21 cellular contexts compared by ENCODE assay signal in genomic region chr13:73464758-73465628, GRCh38.
DNase-seq lines count a peak whose midpoint lies in the region; ATAC-seq, FAIRE-seq and TF ChIP-seq lines count a peak whose summit lies in the region.
"Had no signal": no experiment of that assay in that cellular context is flagged by ENCODE, and none has a peak within 500 bp of the region (broad histone marks: within the 10 kb centered on the region; RNA-seq: fewer than 3 reads in every experiment).

No MANE protein-coding gene starts in this region.

- in situ Hi-C loops in SK-MEL-5 (cut with HindIII; ENCODE audit: low pct_unique_long_range_greater_than_20kb, low sequenced_read_pairs), result no loop called here

- no peaks in the 10 kb centered on the region for H3K27me3 Mint-ChIP-seq in GM23338 (ENCODE audit: insufficient read depth, low read depth, poor library complexity)

- H3K9me2 ChIP-seq in GM23338 (ENCODE audit: insufficient read depth), result no peaks in the 10 kb centered on the region; the same call in 1 of the 2 replicates

- H3K4me3 ChIP-seq in GM23338, result no peak overlapping the region
- no peak overlapping the region for H3K4me3 ChIP-seq in epithelial cell of esophagus (ENCODE audit: low read length)
- H3K4me3 ChIP-seq in osteoblast (ENCODE audit: insufficient read depth, low read length), result no peak overlapping the region
- H3K4me3 ChIP-seq in coronary artery, result no peak overlapping the region
- H3K4me3 ChIP-seq: HAP-1 had no signal

- H2AFZ ChIP-seq in GM23338 (peak overlapping the region; percentile 15; the same call in 1 of the 2 replicates), osteoblast (ENCODE audit: low read length) (peak overlapping the region; percentile 68)

- no peaks in the 10 kb centered on the region for H3K4me1 Mint-ChIP-seq in GM23338
- H3K4me1 Mint-ChIP-seq: CD8-positive, alpha-beta memory T cell; immature natural killer cell had no signal

- no peak overlapping the region for H3K27ac Mint-ChIP-seq in GM23338
- H3K27ac Mint-ChIP-seq: activated T-helper 2 cell treated with anti-CD3 and anti-CD28 coated beads, Interferon-gamma antibody, Interleukin-2, Interleukin-4, amounts not matched to agents 10 μg/mL and 5 μg/mL and 100 μg/mL, durations not matched to agents 14 hours and 24 hours and 36 hours; CD8-positive, alpha-beta memory T cell; immature natural killer cell had no signal

- TF ChIP-seq CTCF in GM23338 (conservative IDR thresholded peaks at IDR 0.05; ENCODE audit: low read depth in 2 of 2), result no peak
- TF ChIP-seq CTCF in epithelial cell of esophagus (IDR thresholded peaks at IDR 0.05; ENCODE audit: insufficient read depth, low read depth, low read length, missing control alignments), result no peak
- TF ChIP-seq CTCF in osteoblast (IDR thresholded peaks at IDR 0.05; ENCODE audit: extremely low read depth, low read depth, low read length), result no peak
- TF ChIP-seq CTCF in coronary artery (IDR thresholded peaks at IDR 0.05), result no peak

- no peak for FAIRE-seq in urothelium cell line (lab: Jason Lieb, UNC)
- FAIRE-seq: GM19239 had no signal

- ATAC-seq in GM23338, result no peak
- ATAC-seq: right cardiac atrium had no signal

- H3K27me3 ChIP-seq in GM23338 (ENCODE audit: insufficient read depth) (no peaks in the 10 kb centered on the region), osteoblast (ENCODE audit: insufficient read depth, low read length) (no peaks in the 10 kb centered on the region)
- H3K27me3 ChIP-seq: neutrophil had no signal

- H3F3A ChIP-seq in GM23338 (replicated peaks; ENCODE audit: low read depth), result no peaks in the 10 kb centered on the region

- H3K36me3 ChIP-seq in GM23338 (ENCODE audit: insufficient read depth) (no peaks in the 10 kb centered on the region; the same call in 1 of the 2 replicates), osteoblast (ENCODE audit: insufficient read depth, low read length) (no peaks in the 10 kb centered on the region)
- H3K36me3 ChIP-seq: HAP-1, neutrophil had no signal

- DNase-seq in GM23338 (ENCODE audit: low spot score) (no peak), SK-MEL-5 (ENCODE audit: low read depth, low spot score) (peak; percentile 24), epithelial cell of esophagus (ENCODE audit: low read depth) (peak; percentile 17), osteoblast (ENCODE audit: insufficient read length, low spot score, missing footprints) (no peak), urothelium cell line (ENCODE audit: low spot score) (no peak), coronary artery (ENCODE audit: low spot score) (no peak), SW 1271 (lab: John Stamatoyannopoulos, UW) (no peak)
- no peak for DNase-seq in activated effector memory CD4-positive, alpha-beta T cell treated with Interleukin-2 at 50 U/mL for 16 hours
- DNase-seq: activated CD4-positive, alpha-beta T cell treated with anti-CD3 and anti-CD28 coated beads for 1 hour; CD8-positive, alpha-beta memory T cell; immature natural killer cell; NCI-H1694 treated with DMSO at 0.1 percent for 48 hours; NCI-H446; right cardiac atrium; SHP77; stimulated activated CD4-positive, alpha-beta T cell treated with anti-CD3 and anti-CD28 coated beads, Interleukin-2, amount 100 ng/mL, for 24 hours; T-helper 2 cell had no signal

- no peaks in the 10 kb centered on the region for H3K36me3 Mint-ChIP-seq in GM23338 (ENCODE audit: low read depth)
- H3K36me3 Mint-ChIP-seq: immature natural killer cell had no signal

- H3K9me3 ChIP-seq in osteoblast (ENCODE audit: low read depth, low read length), result no peaks in the 10 kb centered on the region
- H3K9me3 ChIP-seq: HAP-1, neutrophil had no signal

- no peak overlapping the region for H3K27ac ChIP-seq in GM23338 (ENCODE audit: low read depth)
- no peak overlapping the region for H3K27ac ChIP-seq in osteoblast (ENCODE audit: low read depth, low read length)
- no peak overlapping the region for H3K27ac ChIP-seq in coronary artery
- H3K27ac ChIP-seq: neutrophil had no signal

- no peaks in the 10 kb centered on the region for H3K4me1 ChIP-seq in GM23338 (ENCODE audit: insufficient read depth)
- peaks cover 5% of the 10 kb centered on the region for H3K4me1 ChIP-seq in osteoblast (ENCODE audit: insufficient read depth, low read length)
- H3K4me1 ChIP-seq: HAP-1 had no signal

- H3K79me2 ChIP-seq in GM23338 (replicated peaks; ENCODE audit: insufficient read depth) (no peaks in the 10 kb centered on the region), osteoblast (ENCODE audit: insufficient read depth, low read length) (no peaks in the 10 kb centered on the region)

- H4K20me1 ChIP-seq in GM23338 (replicated peaks; ENCODE audit: insufficient read depth) (no peaks in the 10 kb centered on the region), osteoblast (ENCODE audit: insufficient read depth, low read length) (no peaks in the 10 kb centered on the region)

- H3K4me3 Mint-ChIP-seq in GM23338, result no peak overlapping the region
- H3K4me3 Mint-ChIP-seq: CD8-positive, alpha-beta memory T cell; immature natural killer cell had no signal

- peaks cover 2% of the 10 kb centered on the region; the same call in 1 of the 3 replicates for H3K9me3 Mint-ChIP-seq in GM23338
- H3K9me3 Mint-ChIP-seq: activated T-helper 2 cell treated with anti-CD3 and anti-CD28 coated beads, Interferon-gamma antibody, Interleukin-2, Interleukin-4, amounts not matched to agents 10 μg/mL and 5 μg/mL and 100 μg/mL, durations not matched to agents 14 hours and 24 hours and 36 hours had no signal

- H3K4me2 ChIP-seq in GM23338 (no peak overlapping the region), osteoblast (ENCODE audit: insufficient read depth, low read length) (no peak overlapping the region)

TF ChIP-seq in GM23338, 12 proteins besides CTCF, POLR2A, EP300 and RAD21:
- TF ChIP-seq STAT1 (IDR thresholded peaks at IDR 0.05; ENCODE audit: unreplicated experiment) (no peak), NANOG (IDR thresholded peaks at IDR 0.05; ENCODE audit: borderline replicate concordance) (no peak), ZNF331 (CRISPR knock-in tag; IDR thresholded peaks at IDR 0.05; ENCODE audit: low read depth) (no peak), JUNB (IDR thresholded peaks at IDR 0.05; ENCODE audit: unreplicated experiment) (no peak)

Comparison
In these comparisons a context has a peak if more than half of its experiments do, and no peak if none do; other contexts are left out.
1. DNase-seq: peak in SK-MEL-5 (single experiment) and epithelial cell of esophagus (single experiment); none in GM23338 (single experiment), osteoblast (single experiment), urothelium cell line (single experiment), activated effector memory CD4-positive, alpha-beta T cell treated with Interleukin-2 at 50 U/mL for 16 hours (single experiment), coronary artery (single experiment) and SW 1271 (0 of 2).